13 cellular contexts compared by ENCODE assay signal in genomic region chr13:49810464-49810824, GRCh38.
"Had no signal": no experiment of that assay in that cellular context is flagged by ENCODE, and none has a peak within 500 bp of the region (broad histone marks: within the 10 kb centered on the region; RNA-seq: fewer than 3 reads in every experiment).

No MANE protein-coding gene starts in this region.

- H3K36me3 ChIP-seq: neutrophil, right lobe of liver, suprapubic skin had no signal

- H3K4me1 ChIP-seq: right lobe of liver, suprapubic skin had no signal

- ATAC-seq: naive thymus-derived CD8-positive, alpha-beta T cell; stimulated activated naive CD8-positive, alpha-beta T cell treated with anti-CD3 and anti-CD28 coated beads, Interleukin-15, Interleukin-2, amounts not matched to agents 100 U/mL and 50 U/mL, for 24 hours had no signal

- DNase-seq: activated CD4-positive, alpha-beta T cell treated with anti-CD3 and anti-CD28 coated beads, Interleukin-2, amount 10 ng/mL, durations not matched to agents 7 days and 5 days; activated CD4-positive, CD25-positive, alpha-beta regulatory T cell; activated CD8-positive, alpha-beta memory T cell treated with anti-CD3 and anti-CD28 coated beads for 24 hours; activated naive CD4-positive, alpha-beta T cell treated with anti-CD3 and anti-CD28 coated beads, Interleukin-2, amount 10 ng/mL, durations not matched to agents 7 days and 5 days; effector memory CD4-positive, alpha-beta T cell; erythroblast; naive thymus-derived CD8-positive, alpha-beta T cell; right lobe of liver; stimulated activated CD4-positive, alpha-beta T cell treated with anti-CD3 and anti-CD28 coated beads, Interleukin-4, amount 100 ng/mL, for 1 hour; stimulated activated CD8-positive, alpha-beta memory T cell treated with anti-CD3 and anti-CD28 coated beads, Interleukin-4, amount 100 ng/mL, for 48 hours; stimulated activated naive CD8-positive, alpha-beta T cell treated with anti-CD3 and anti-CD28 coated beads, Interleukin-15, Interleukin-2, amounts not matched to agents 100 U/mL and 50 U/mL, for 24 hours had no signal

- H3K27me3 ChIP-seq: right lobe of liver had no signal

- H3K9me3 Mint-ChIP-seq: activated CD4-positive, alpha-beta T cell treated with anti-CD3 and anti-CD28 coated beads, Interleukin-2, amount 10 ng/mL, durations not matched to agents 7 days and 5 days; activated naive CD4-positive, alpha-beta T cell treated with anti-CD3 and anti-CD28 coated beads, Interleukin-2, amount 10 ng/mL, durations not matched to agents 7 days and 5 days; naive thymus-derived CD8-positive, alpha-beta T cell had no signal

- H3K27ac ChIP-seq: neutrophil, right lobe of liver, suprapubic skin had no signal

- H3K4me3 ChIP-seq: right lobe of liver, suprapubic skin had no signal

- H3K27ac Mint-ChIP-seq: activated CD4-positive, alpha-beta T cell treated with anti-CD3 and anti-CD28 coated beads, Interleukin-2, amount 10 ng/mL, durations not matched to agents 7 days and 5 days; activated naive CD4-positive, alpha-beta T cell treated with anti-CD3 and anti-CD28 coated beads, Interleukin-2, amount 10 ng/mL, durations not matched to agents 7 days and 5 days; naive thymus-derived CD8-positive, alpha-beta T cell had no signal

- H3K36me3 Mint-ChIP-seq: activated naive CD4-positive, alpha-beta T cell treated with anti-CD3 and anti-CD28 coated beads, Interleukin-2, amount 10 ng/mL, durations not matched to agents 7 days and 5 days; naive thymus-derived CD8-positive, alpha-beta T cell had no signal

- H3K9me3 ChIP-seq: neutrophil, right lobe of liver, suprapubic skin had no signal
